Comparison of ENCODE assay signal across 8 cellular contexts in genomic region chr4:6658635-6659075, GRCh38. TPM values are rescaled to one million over a fixed set of nuclear protein-coding genes. Genes with fewer than 3 reads are reported as not detected.
DNase-seq lines count a peak whose midpoint lies in the region; ATAC-seq, FAIRE-seq and TF ChIP-seq lines count a peak whose summit lies in the region.

No MANE protein-coding gene starts in this region.

- H4K20me1 ChIP-seq in GM23338 (replicated peaks; ENCODE audit: insufficient read depth): no peaks in the 10 kb centered on the region

- peak overlapping the region; percentile 64; the same call in 2 of the 3 replicates for H3K4me3 Mint-ChIP-seq in GM23338

- peak; percentile 84 for ATAC-seq in GM23338
- peak; percentile 85 for ATAC-seq in Right ventricle myocardium superior (ENCODE audit: poor library complexity)
- ATAC-seq in sciatic nerve: peak; percentile 75
- no peak for ATAC-seq in GM18861 (IDR thresholded peaks at IDR 0.05; ENCODE audit: unreplicated experiment)
- no peak for ATAC-seq in SK-N-SH treated with all-trans-retinoic acid at 6 μM for 48 hours
- ATAC-seq in HG02870 (IDR thresholded peaks at IDR 0.05; ENCODE audit: unreplicated experiment): no peak

- peaks cover 12% of the 10 kb centered on the region for H3K4me1 ChIP-seq in GM23338 (ENCODE audit: insufficient read depth)

- no peaks in the 10 kb centered on the region for H3K9me3 Mint-ChIP-seq in GM23338

- peak overlapping the region; percentile 53 for H3K4me3 ChIP-seq in GM23338

- FAIRE-seq in H54 (lab: Jason Lieb, UNC): no peak

- peak overlapping the region; percentile 97 for H2AFZ ChIP-seq in GM23338

- peaks cover 55% of the 10 kb centered on the region for H3K27me3 ChIP-seq in GM23338 (ENCODE audit: insufficient read depth)

- intact Hi-C loops in Right ventricle myocardium superior (cut with DNase I) (no loop called here), sciatic nerve (cut with DNase I) (no loop called here)

- no peaks in the 10 kb centered on the region for H3K79me2 ChIP-seq in GM23338 (replicated peaks; ENCODE audit: insufficient read depth)

- H3K4me1 Mint-ChIP-seq in GM23338: peaks cover 4% of the 10 kb centered on the region; the same call in 2 of the 3 replicates

- H3K27me3 Mint-ChIP-seq in GM23338 (ENCODE audit: insufficient read depth, low read depth, poor library complexity): peaks cover 35% of the 10 kb centered on the region

- no peaks in the 10 kb centered on the region; the same call in 1 of the 2 replicates for H3F3A ChIP-seq in GM23338 (replicated peaks; ENCODE audit: low read depth)

- no peak overlapping the region for H3K27ac Mint-ChIP-seq in GM23338

- DNase-seq in GM23338 (ENCODE audit: low spot score) (peak; percentile 72), Right ventricle myocardium superior (peak; percentile 70), sciatic nerve (ENCODE audit: low spot score) (peak; percentile 74), H54 (ENCODE audit: insufficient read length, low spot score) (no peak)
- peak; percentile 86 for DNase-seq in activated effector memory CD4-positive, alpha-beta T cell treated with anti-CD3 and anti-CD28 coated beads, Interleukin-2, amount 50 U/mL, for 16 hours

- no peaks in the 10 kb centered on the region for H3K9me2 ChIP-seq in GM23338 (ENCODE audit: insufficient read depth)

- no peaks in the 10 kb centered on the region for H3K36me3 Mint-ChIP-seq in GM23338 (ENCODE audit: low read depth)

- no peak for TF ChIP-seq POLR2A in H54 (IDR thresholded peaks at IDR 0.05; ENCODE audit: low read depth, low read length)

- no peaks in the 10 kb centered on the region for H3K36me3 ChIP-seq in GM23338 (ENCODE audit: insufficient read depth)

- H3K27ac ChIP-seq in GM23338 (ENCODE audit: low read depth): no peak overlapping the region

- no peak for TF ChIP-seq CTCF in GM23338 (conservative IDR thresholded peaks at IDR 0.05; ENCODE audit: low read depth in 2 of 2)

- peak overlapping the region; percentile 79 for H3K4me2 ChIP-seq in GM23338

TF ChIP-seq in GM23338, 12 proteins besides CTCF, POLR2A, EP300 and RAD21 (continues in another document):
- TF ChIP-seq REST (IDR thresholded peaks at IDR 0.05; ENCODE audit: unreplicated experiment): no peak
- no peak for TF ChIP-seq CREB1 (CRISPR knock-in tag; IDR thresholded peaks at IDR 0.05; ENCODE audit: low read depth)
- TF ChIP-seq EZH2 (IDR thresholded peaks at IDR 0.05; ENCODE audit: low read depth, unreplicated experiment): no peak
- no peak for TF ChIP-seq ETS1 (IDR thresholded peaks at IDR 0.05)
- no peak for TF ChIP-seq STAT1 (IDR thresholded peaks at IDR 0.05; ENCODE audit: unreplicated experiment)
- no peak for TF ChIP-seq NANOG (IDR thresholded peaks at IDR 0.05; ENCODE audit: borderline replicate concordance)

TF ChIP-seq in SK-N-SH treated with all-trans-retinoic acid at 6 μM for 48 hours, 23 proteins besides CTCF, POLR2A, EP300 and RAD21 (continues in another document):
- TF ChIP-seq CREB5 (CRISPR knock-in tag; IDR thresholded peaks at IDR 0.05; ENCODE audit: low read depth) (no peak), ZC3H10 (CRISPR knock-in tag; IDR thresholded peaks at IDR 0.05) (no peak), ZFP30 (CRISPR knock-in tag; IDR thresholded peaks at IDR 0.05) (no peak), SNAI2 (CRISPR knock-in tag; IDR thresholded peaks at IDR 0.05) (no peak), CSDC2 (CRISPR knock-in tag; IDR thresholded peaks at IDR 0.05) (no peak), ESRRG (CRISPR knock-in tag; IDR thresholded peaks at IDR 0.05) (no peak), ZNF70 (CRISPR knock-in tag; IDR thresholded peaks at IDR 0.05) (no peak), TSHZ2 (CRISPR knock-in tag; IDR thresholded peaks at IDR 0.05) (no peak), BACH2 (CRISPR knock-in tag; IDR thresholded peaks at IDR 0.05; ENCODE audit: borderline replicate concordance) (no peak), TCF4 (CRISPR knock-in tag; IDR thresholded peaks at IDR 0.05; ENCODE audit: borderline replicate concordance) (no peak), ZFP3 (CRISPR knock-in tag; IDR thresholded peaks at IDR 0.05) (no peak), ZNF565 (CRISPR knock-in tag; conservative IDR thresholded peaks at IDR 0.05; ENCODE audit: low read depth) (no peak), ZNF8 (CRISPR knock-in tag; IDR thresholded peaks at IDR 0.05) (no peak), ISL1 (CRISPR knock-in tag; IDR thresholded peaks at IDR 0.05) (no peak), PPARA (CRISPR knock-in tag; IDR thresholded peaks at IDR 0.05; ENCODE audit: borderline replicate concordance) (no peak), ARNTL (CRISPR knock-in tag; IDR thresholded peaks at IDR 0.05; ENCODE audit: borderline replicate concordance, low read depth) (no peak), GLIS3 (CRISPR knock-in tag; IDR thresholded peaks at IDR 0.05) (no peak), POU6F1 (CRISPR knock-in tag; IDR thresholded peaks at IDR 0.05; ENCODE audit: borderline replicate concordance, low read depth) (no peak)

RNA-seq across cellular contexts. Expression of gene MRFAP1, which starts 18.2 kb away (rescaled TPM):
- 154 and 168 TPM in 2 replicates for total RNA-seq in GM23338 (2014; rRNA removed; shearing (Covaris generic))
- 272 and 288 TPM in 2 replicates for polyA plus RNA-seq in GM23338 (2016; fragmentation: Nextera tagmentation; extraction: Ambion mirVana)
- total RNA-seq in Right ventricle myocardium superior (219 TPM), sciatic nerve (276 TPM)

RNA-seq across cellular contexts. Expression of gene S100P, which starts 35.0 kb away (rescaled TPM):
- 0.43 TPM in 1 of 2 replicates, not detected in the other for total RNA-seq in GM23338 (2014; rRNA removed; shearing (Covaris generic))
- 0.32 TPM in 1 of 2 replicates, not detected in the other for polyA plus RNA-seq in GM23338 (2016; fragmentation: Nextera tagmentation; extraction: Ambion mirVana)
- not detected for total RNA-seq in Right ventricle myocardium superior
- total RNA-seq in sciatic nerve: 6.3 TPM

RNA-seq across cellular contexts. Expression of gene MRFAP1L1, which starts 51.0 kb away (rescaled TPM):
- 58.2 and 61.6 TPM in 2 replicates for total RNA-seq in GM23338 (2014; rRNA removed; shearing (Covaris generic))
- 63.4 and 73.8 TPM in 2 replicates for polyA plus RNA-seq in GM23338 (2016; fragmentation: Nextera tagmentation; extraction: Ambion mirVana)
- total RNA-seq in Right ventricle myocardium superior: 39.7 TPM
- 46.0 TPM for total RNA-seq in sciatic nerve

RNA-seq across cellular contexts. Expression of gene BLOC1S4, which starts 57.3 kb away (rescaled TPM):
- total RNA-seq in GM23338 (2014; rRNA removed; shearing (Covaris generic)): 33.7 and 35.2 TPM in 2 replicates
- 23.9 and 26.5 TPM in 2 replicates for polyA plus RNA-seq in GM23338 (2016; fragmentation: Nextera tagmentation; extraction: Ambion mirVana)
- 6.0 TPM for total RNA-seq in Right ventricle myocardium superior
- 9.7 TPM for total RNA-seq in sciatic nerve

Comparison
In these comparisons a context has a peak if more than half of its experiments do, and no peak if none do; other contexts are left out.
1. ATAC-seq: peak in GM23338 (single experiment), Right ventricle myocardium superior (single experiment) and sciatic nerve (single experiment); none in GM18861 (single experiment), SK-N-SH treated with all-trans-retinoic acid at 6 μM for 48 hours (single experiment) and HG02870 (single experiment).